Comparison of ENCODE assay signal across 8 cellular contexts in the genomic region with DNA sequence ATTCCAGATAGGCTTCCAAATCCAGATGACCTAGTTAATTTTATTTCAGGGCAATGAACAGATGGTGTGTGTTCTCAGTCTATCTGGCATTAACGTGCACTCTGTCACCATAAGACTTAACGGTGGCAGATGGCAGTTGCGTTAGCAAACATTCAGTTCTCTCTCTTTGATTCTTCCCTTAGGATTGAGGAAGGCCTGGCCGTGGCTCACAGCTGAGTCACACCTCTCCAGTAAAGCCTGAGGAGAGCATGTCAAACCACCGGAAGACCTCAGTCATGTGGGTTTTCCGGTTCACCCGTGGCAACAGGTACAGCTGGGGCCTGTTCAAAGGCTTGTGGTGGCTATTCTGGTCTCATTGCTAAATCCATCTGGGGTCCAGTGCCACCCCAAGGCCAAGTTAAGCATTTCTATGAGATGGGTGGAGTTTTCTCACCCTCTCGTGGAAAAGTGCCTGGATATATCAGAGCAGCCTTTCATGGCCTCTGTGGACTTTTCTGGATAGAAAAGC.
DNase-seq lines count a peak whose midpoint lies in the region; ATAC-seq and TF ChIP-seq lines count a peak whose summit lies in the region.

No MANE protein-coding gene starts in this region.

- no peaks in the 10 kb centered on the region for H3K27me3 Mint-ChIP-seq in T-helper 17 cell

- peak; percentile 95 for ATAC-seq in T-helper 17 cell
- peak; percentile 96 for ATAC-seq in stimulated activated effector memory CD8-positive, alpha-beta T cell treated with anti-CD3 and anti-CD28 coated beads, Interleukin-12 subunit alpha, Interleukin-12 subunit beta, amount 100 ng/mL, for 72 hours

- no peaks in the 10 kb centered on the region for H3K9me3 ChIP-seq in T-helper 17 cell (ENCODE audit: control insufficient read depth, low read length, poor library complexity, severe bottlenecking)

- no peak overlapping the region for H3K27ac Mint-ChIP-seq in T-helper 17 cell
- peak overlapping the region; percentile 43 for H3K27ac Mint-ChIP-seq in stimulated activated effector memory CD8-positive, alpha-beta T cell treated with anti-CD3 and anti-CD28 coated beads, Interleukin-12 subunit alpha, Interleukin-12 subunit beta, amount 100 ng/mL, for 72 hours

- no peak for TF ChIP-seq CTCF in lower leg skin (IDR thresholded peaks at IDR 0.05)

- no peaks in the 10 kb centered on the region for H3K36me3 Mint-ChIP-seq in T-helper 17 cell (ENCODE audit: low read depth)
- H3K36me3 Mint-ChIP-seq in stimulated activated effector memory CD8-positive, alpha-beta T cell treated with anti-CD3 and anti-CD28 coated beads, Interleukin-12 subunit alpha, Interleukin-12 subunit beta, amount 100 ng/mL, for 72 hours, result no peaks in the 10 kb centered on the region

- intact Hi-C loops in lower leg skin (cut with DNase I; ENCODE audit: low total_unique reads), result no loop called here

- 32 to 33% methylated on average over 8 of the region's 8 CpGs for WGBS in lower leg skin, 2 donors

- H3K9me3 Mint-ChIP-seq in stimulated activated effector memory CD8-positive, alpha-beta T cell treated with anti-CD3 and anti-CD28 coated beads, Interleukin-12 subunit alpha, Interleukin-12 subunit beta, amount 100 ng/mL, for 72 hours, result no peaks in the 10 kb centered on the region

- DNase-seq in SIG-M5 treated with dmso at 0.1 percent for 504 hours (lab: John Stamatoyannopoulos, UW; ENCODE audit: unreplicated experiment) (peak; percentile 38), SIG-M5 (lab: John Stamatoyannopoulos, UW) (no peak), H4 (ENCODE audit: low spot score) (peak; percentile 95), Kasumi-1 (lab: John Stamatoyannopoulos, UW) (peak; percentile 92 to 95), T-helper 17 cell (peak in 2 of 3 donors; percentile 7 to 9), cerebellar cortex (ENCODE audit: low spot score) (peak; percentile 99), lower leg skin (ENCODE audit: low spot score in 2 of 2) (peak; percentile 83 to 92)
- peak; percentile 15 to 52 for DNase-seq in stimulated activated effector memory CD8-positive, alpha-beta T cell treated with anti-CD3 and anti-CD28 coated beads, Interleukin-12 subunit alpha, Interleukin-12 subunit beta, amount 100 ng/mL, for 72 hours (ENCODE audit: low spot score in 2 of 2)

- no peak overlapping the region for H3K4me3 Mint-ChIP-seq in T-helper 17 cell
- no peak overlapping the region for H3K4me3 Mint-ChIP-seq in stimulated activated effector memory CD8-positive, alpha-beta T cell treated with anti-CD3 and anti-CD28 coated beads, Interleukin-12 subunit alpha, Interleukin-12 subunit beta, amount 100 ng/mL, for 72 hours

- no peak overlapping the region for H3K4me3 ChIP-seq in lower leg skin (ENCODE audit: low read depth, poor library complexity, severe bottlenecking)

- peaks cover 11% of the 10 kb centered on the region for H3K4me1 Mint-ChIP-seq in T-helper 17 cell
- peaks cover 10% of the 10 kb centered on the region for H3K4me1 Mint-ChIP-seq in stimulated activated effector memory CD8-positive, alpha-beta T cell treated with anti-CD3 and anti-CD28 coated beads, Interleukin-12 subunit alpha, Interleukin-12 subunit beta, amount 100 ng/mL, for 72 hours

- no peak for TF ChIP-seq POLR2A in lower leg skin (IDR thresholded peaks at IDR 0.05)
